In genomic region chr3:151425640-151426336, GRCh38 we compare ENCODE assay signal across 11 cellular contexts.
DNase-seq lines count a peak whose midpoint lies in the region; ATAC-seq and TF ChIP-seq lines count a peak whose summit lies in the region.
"Had no signal": no experiment of that assay in that cellular context is flagged by ENCODE, and none has a peak within 500 bp of the region (broad histone marks: within the 10 kb centered on the region; RNA-seq: fewer than 3 reads in every experiment).

No MANE protein-coding gene starts in this region.

- peak; percentile 22 for ATAC-seq in GM21576 (IDR thresholded peaks at IDR 0.05; ENCODE audit: unreplicated experiment)
- ATAC-seq: activated CD4-positive, alpha-beta T cell treated with anti-CD3 and anti-CD28 coated beads for 36 hours had no signal

- no peaks in the 10 kb centered on the region for H3K27me3 ChIP-seq in GM06990 (replicated peaks; ENCODE audit: control insufficient read depth, insufficient read depth, low read length)

- H3K36me3 ChIP-seq in GM06990 (ENCODE audit: control insufficient read depth, insufficient read depth, low read length): no peaks in the 10 kb centered on the region

- TF ChIP-seq CTCF in GM06990 (IDR thresholded peaks at IDR 0.05; ENCODE audit: insufficient read depth, low read length, poor library complexity, severe bottlenecking) (peak; percentile 45), LNCaP clone FGC (IDR thresholded peaks at IDR 0.05; ENCODE audit: control insufficient read depth, extremely low read depth, insufficient read depth) (peak; percentile 22; the same call in 1 of the 2 replicates), foreskin fibroblast (IDR thresholded peaks at IDR 0.05; ENCODE audit: low read depth, low read length) (peak; percentile 32), RWPE1 (conservative IDR thresholded peaks at IDR 0.05; ENCODE audit: low read depth) (no peak)

- DNase-seq in GM06990 (ENCODE audit: extremely low read depth, insufficient read length): no peak
- no peak for DNase-seq in LNCaP clone FGC (ENCODE audit: low read depth)
- no peak for DNase-seq in foreskin fibroblast
- DNase-seq in stimulated activated naive CD4-positive, alpha-beta T cell (lab: John Stamatoyannopoulos, UW): no peak
- no peak for DNase-seq in NCI-H1417 treated with DMSO at 0.1 percent for 48 hours (lab: John Stamatoyannopoulos, UW)
- DNase-seq in RWPE1 (ENCODE audit: low spot score): no peak
- DNase-seq in stimulated activated CD4-positive, alpha-beta T cell treated with anti-CD3 and anti-CD28 coated beads, Interleukin-2, amount 100 ng/mL, for 24 hours: no peak
- DNase-seq: activated CD4-positive, alpha-beta T cell treated with anti-CD3 and anti-CD28 coated beads for 36 hours; effector CD4-positive, alpha-beta T cell; natural killer cell had no signal

- H3K4me3 ChIP-seq in GM06990 (replicated peaks; ENCODE audit: low read depth, low read length): no peak overlapping the region
- H3K4me3 ChIP-seq in LNCaP clone FGC (ENCODE audit: low read depth, low read length): no peak overlapping the region
- H3K4me3 ChIP-seq in foreskin fibroblast (ENCODE audit: low read depth in 1 of 2, low read length in 2 of 2): no peak overlapping the region

- CTCF ChIA-PET in RWPE1 (lab: Yijun Ruan, JAX): interaction anchor here (0.7 kb wide), 3 partner anchors 258 to 410 kb away, joined by 3 to 8 read pairs (median 3); no protein-coding TSS in a partner anchor

- POLR2A ChIA-PET in RWPE1 (lab: Yijun Ruan, JAX; ENCODE audit: low non-redundant PET): no interaction called here

- H3K27ac ChIP-seq in RWPE1: no peak overlapping the region
